ENCODE assay signal across 6 cellular contexts in the genomic region with DNA sequence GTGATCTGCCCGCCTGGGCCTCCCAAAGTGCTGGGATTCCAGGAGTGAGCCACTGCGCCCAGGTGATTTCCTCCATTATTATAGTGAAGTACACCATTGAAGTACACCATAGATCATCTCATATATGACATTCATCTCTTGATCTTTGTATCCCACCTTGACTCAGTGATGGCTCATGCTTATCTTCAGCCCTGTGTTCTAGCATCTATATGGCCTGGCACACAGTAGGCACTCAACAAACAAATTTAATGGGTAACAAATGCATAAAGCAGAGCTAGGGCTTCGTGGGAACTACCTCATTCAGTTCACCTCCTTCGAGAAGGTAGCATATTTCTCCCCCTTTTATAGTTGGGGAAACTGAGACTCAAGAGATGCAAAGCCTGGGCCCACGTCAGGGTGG. TPM values are rescaled to one million over a fixed set of nuclear protein-coding genes. Genes with fewer than 3 reads are reported as not detected.
DNase-seq lines count a peak whose midpoint lies in the region; ATAC-seq and TF ChIP-seq lines count a peak whose summit lies in the region.

No MANE protein-coding gene starts in this region.

- H3K36me3 Mint-ChIP-seq in stimulated activated memory B cell treated with anti-CD40 and anti-IgM and Interleukin-4, amounts not matched to agents 10 μg/mL and 1 μg/mL and 100 μg/mL, for 72 hours, result peaks cover 13% of the 10 kb centered on the region

- peaks cover 3% of the 10 kb centered on the region; the same call in 1 of the 2 replicates for H3K79me2 ChIP-seq in SK-N-SH (ENCODE audit: insufficient read depth)

- no peak for TF ChIP-seq POLR2A in lower leg skin (IDR thresholded peaks at IDR 0.05)

- peak overlapping the region; percentile 94; the same call in 1 of the 2 replicates for H2AFZ ChIP-seq in SK-N-SH (ENCODE audit: low read depth)

- H3K9me3 ChIP-seq in SK-N-SH (no peaks in the 10 kb centered on the region), endocrine pancreas (ENCODE audit: control insufficient read depth, low read length) (no peaks in the 10 kb centered on the region)

- H3K4me2 ChIP-seq in SK-N-SH, result peak overlapping the region; percentile 99

- H3K9me2 ChIP-seq in SK-N-SH, result no peaks in the 10 kb centered on the region

- no peak for TF ChIP-seq CTCF in SK-N-SH (IDR thresholded peaks at IDR 0.05)
- no peak for TF ChIP-seq CTCF in lower leg skin (IDR thresholded peaks at IDR 0.05)

- H3K4me3 ChIP-seq in SK-N-SH (ENCODE audit: low read depth in 2 of 2, low read length in 1 of 2) (peak overlapping the region; percentile 67 to 73), endocrine pancreas (ENCODE audit: control insufficient read depth, insufficient read depth, low read length) (peak overlapping the region; percentile 40), lower leg skin (ENCODE audit: low read depth, poor library complexity, severe bottlenecking) (no peak overlapping the region)

- H3K27ac Mint-ChIP-seq in stimulated activated memory B cell treated with anti-CD40 and anti-IgM and Interleukin-4, amounts not matched to agents 10 μg/mL and 1 μg/mL and 100 μg/mL, for 72 hours, result peak overlapping the region; percentile 92

- H3K27ac ChIP-seq in SK-N-SH (ENCODE audit: low read depth in 2 of 2, low read length in 1 of 2), result no peak overlapping the region; a peak in 2 of 4 replicates

- ATAC-seq in SK-N-SH treated with all-trans-retinoic acid at 6 μM for 48 hours (no peak), HG03045 (IDR thresholded peaks at IDR 0.05; ENCODE audit: unreplicated experiment) (no peak)
- ATAC-seq in stimulated activated memory B cell treated with anti-CD40 and anti-IgM and Interleukin-4, amounts not matched to agents 10 μg/mL and 1 μg/mL and 100 μg/mL, for 72 hours, result no peak

- WGBS in SK-N-SH (ENCODE audit: low lambda C conversion rate), result 65% methylated on average over 5 of the region's 5 CpGs
- WGBS in lower leg skin, 2 donors, result 69 to 75% methylated on average over 5 of the region's 5 CpGs

- peak overlapping the region; percentile 68 for H3K4me3 Mint-ChIP-seq in stimulated activated memory B cell treated with anti-CD40 and anti-IgM and Interleukin-4, amounts not matched to agents 10 μg/mL and 1 μg/mL and 100 μg/mL, for 72 hours

- H3F3A ChIP-seq in SK-N-SH (replicated peaks; ENCODE audit: insufficient read depth), result peaks cover 21% of the 10 kb centered on the region

- H3K36me3 ChIP-seq in SK-N-SH (replicated peaks in 1 of 2; ENCODE audit: control insufficient read depth in 1 of 2, insufficient read depth in 2 of 2, low read length in 1 of 2) (peaks cover 0 to 13% of the 10 kb centered on the region in 2 experiments), endocrine pancreas (ENCODE audit: control insufficient read depth, insufficient read depth, low read length) (peaks cover 2% of the 10 kb centered on the region)

- intact Hi-C loops in lower leg skin (cut with DNase I; ENCODE audit: low total_unique reads), result no loop called here

- no peak for TF ChIP-seq EP300 in SK-N-SH (IDR thresholded peaks at IDR 0.05; ENCODE audit: borderline replicate concordance in 1 of 2, low read depth in 1 of 2, low read length in 1 of 2)

- H3K27me3 ChIP-seq in SK-N-SH (ENCODE audit: insufficient read depth) (no peaks in the 10 kb centered on the region), endocrine pancreas (ENCODE audit: control insufficient read depth, insufficient read depth, low read length) (no peaks in the 10 kb centered on the region)

- H4K20me1 ChIP-seq in SK-N-SH (ENCODE audit: insufficient read depth), result no peaks in the 10 kb centered on the region

- DNase-seq in SK-N-SH, result no peak
- no peak for DNase-seq in lower leg skin (ENCODE audit: low spot score in 2 of 2)

- CTCF ChIA-PET in SK-N-SH (lab: Yijun Ruan, JAX), result interaction anchor here (1.1 to 18.3 kb wide), 10 partner anchors 13 to 375 kb away, joined by 3 to 246 read pairs (median 8); a partner anchor contains a TSS

- H3K4me1 Mint-ChIP-seq in stimulated activated memory B cell treated with anti-CD40 and anti-IgM and Interleukin-4, amounts not matched to agents 10 μg/mL and 1 μg/mL and 100 μg/mL, for 72 hours, result peaks cover 62% of the 10 kb centered on the region

- no peak for TF ChIP-seq RAD21 in SK-N-SH (IDR thresholded peaks at IDR 0.05; ENCODE audit: low read length)

- H3K9me3 Mint-ChIP-seq in stimulated activated memory B cell treated with anti-CD40 and anti-IgM and Interleukin-4, amounts not matched to agents 10 μg/mL and 1 μg/mL and 100 μg/mL, for 72 hours, result no peaks in the 10 kb centered on the region

- H3K9ac ChIP-seq in SK-N-SH, result peak overlapping the region; percentile 75; the same call in 1 of the 2 replicates
- peak overlapping the region; percentile 54 for H3K9ac ChIP-seq in endocrine pancreas (ENCODE audit: control insufficient read depth, insufficient read depth, low read length)

- POLR2A ChIA-PET in SK-N-SH (lab: Yijun Ruan, JAX), result interaction anchor here (1.0 to 1.1 kb wide), 2 partner anchors 9 to 103 kb away, joined by 3 to 4 read pairs; a partner anchor contains a TSS

- H3K4me1 ChIP-seq in SK-N-SH (ENCODE audit: control insufficient read depth in 1 of 2, insufficient read depth in 2 of 2, low read depth in 1 of 2, low read length in 1 of 2) (peaks cover 10 to 35% of the 10 kb centered on the region in 2 experiments; a peak in 2 of 4 replicates), endocrine pancreas (ENCODE audit: control insufficient read depth, insufficient read depth, low read length) (no peaks in the 10 kb centered on the region)

- H3K27me3 Mint-ChIP-seq in stimulated activated memory B cell treated with anti-CD40 and anti-IgM and Interleukin-4, amounts not matched to agents 10 μg/mL and 1 μg/mL and 100 μg/mL, for 72 hours, result no peaks in the 10 kb centered on the region

TF ChIP-seq in SK-N-SH, 30 proteins besides CTCF, POLR2A, EP300 and RAD21 (continues in another document):
- no peak for TF ChIP-seq FOXJ3 (CRISPR knock-in tag; IDR thresholded peaks at IDR 0.05)
- TF ChIP-seq, protein P1, sequence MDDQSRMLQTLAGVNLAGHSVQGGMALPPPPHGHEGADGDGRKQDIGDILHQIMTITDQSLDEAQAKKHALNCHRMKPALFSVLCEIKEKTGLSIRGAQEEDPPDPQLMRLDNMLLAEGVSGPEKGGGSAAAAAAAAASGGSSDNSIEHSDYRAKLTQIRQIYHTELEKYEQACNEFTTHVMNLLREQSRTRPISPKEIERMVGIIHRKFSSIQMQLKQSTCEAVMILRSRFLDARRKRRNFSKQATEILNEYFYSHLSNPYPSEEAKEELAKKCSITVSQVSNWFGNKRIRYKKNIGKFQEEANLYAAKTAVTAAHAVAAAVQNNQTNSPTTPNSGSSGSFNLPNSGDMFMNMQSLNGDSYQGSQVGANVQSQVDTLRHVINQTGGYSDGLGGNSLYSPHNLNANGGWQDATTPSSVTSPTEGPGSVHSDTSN (IDR thresholded peaks at IDR 0.05), result no peak
- TF ChIP-seq SIN3A (IDR thresholded peaks at IDR 0.05; ENCODE audit: borderline replicate concordance, low read depth, low read length), result no peak
- TF ChIP-seq ELF1 (IDR thresholded peaks at IDR 0.05), result no peak
- no peak for TF ChIP-seq TEAD4 (IDR thresholded peaks at IDR 0.05; ENCODE audit: borderline replicate concordance, insufficient read depth)
- TF ChIP-seq, protein P2, sequence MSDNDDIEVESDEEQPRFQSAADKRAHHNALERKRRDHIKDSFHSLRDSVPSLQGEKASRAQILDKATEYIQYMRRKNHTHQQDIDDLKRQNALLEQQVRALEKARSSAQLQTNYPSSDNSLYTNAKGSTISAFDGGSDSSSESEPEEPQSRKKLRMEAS (IDR thresholded peaks at IDR 0.05; ENCODE audit: low read depth), result no peak
- no peak for TF ChIP-seq YY1 (IDR thresholded peaks at IDR 0.05; ENCODE audit: low read depth)

TF ChIP-seq in SK-N-SH treated with all-trans-retinoic acid at 6 μM for 48 hours, 23 proteins besides CTCF, POLR2A, EP300 and RAD21:
- TF ChIP-seq, protein P3, sequence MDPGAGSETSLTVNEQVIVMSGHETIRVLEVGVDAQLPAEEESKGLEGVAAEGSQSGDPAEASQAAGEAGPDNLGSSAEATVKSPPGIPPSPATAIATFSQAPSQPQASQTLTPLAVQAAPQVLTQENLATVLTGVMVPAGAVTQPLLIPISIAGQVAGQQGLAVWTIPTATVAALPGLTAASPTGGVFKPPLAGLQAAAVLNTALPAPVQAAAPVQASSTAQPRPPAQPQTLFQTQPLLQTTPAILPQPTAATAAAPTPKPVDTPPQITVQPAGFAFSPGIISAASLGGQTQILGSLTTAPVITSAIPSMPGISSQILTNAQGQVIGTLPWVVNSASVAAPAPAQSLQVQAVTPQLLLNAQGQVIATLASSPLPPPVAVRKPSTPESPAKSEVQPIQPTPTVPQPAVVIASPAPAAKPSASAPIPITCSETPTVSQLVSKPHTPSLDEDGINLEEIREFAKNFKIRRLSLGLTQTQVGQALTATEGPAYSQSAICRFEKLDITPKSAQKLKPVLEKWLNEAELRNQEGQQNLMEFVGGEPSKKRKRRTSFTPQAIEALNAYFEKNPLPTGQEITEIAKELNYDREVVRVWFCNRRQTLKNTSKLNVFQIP (CRISPR knock-in tag; IDR thresholded peaks at IDR 0.05; ENCODE audit: borderline replicate concordance, low read depth), result no peak
- no peak for TF ChIP-seq CSDC2 (CRISPR knock-in tag; IDR thresholded peaks at IDR 0.05)
- TF ChIP-seq OSR1 (CRISPR knock-in tag; IDR thresholded peaks at IDR 0.05), result no peak
- TF ChIP-seq PPARA (CRISPR knock-in tag; IDR thresholded peaks at IDR 0.05; ENCODE audit: borderline replicate concordance), result no peak

RNA-seq across cellular contexts. Expression of a gene that starts 1.0 kb away (rescaled TPM):
- polyA plus RNA-seq in SK-N-SH (2012; rRNA removed), result 19.5 and 21.0 TPM in 2 replicates
- polyA plus RNA-seq in SK-N-SH (2012; cell fraction: cytosol; rRNA removed), result 8.6 and 12.2 TPM in 2 replicates
- 52.0 and 82.9 TPM in 2 replicates for polyA plus RNA-seq in SK-N-SH (2012; cell fraction: nucleus; rRNA removed)
- total RNA-seq in lower leg skin, result 10 to 100 TPM; 14.5 to 21.2 (median 17.5) TPM

RNA-seq across cellular contexts. Expression of a gene that starts 1.0 kb away (rescaled TPM):
- 4.3 and 5.1 TPM in 2 replicates for polyA plus RNA-seq in SK-N-SH (2012; rRNA removed)
- 2.0 and 3.9 TPM in 2 replicates for polyA plus RNA-seq in SK-N-SH (2012; cell fraction: cytosol; rRNA removed)
- polyA plus RNA-seq in SK-N-SH (2012; cell fraction: nucleus; rRNA removed), result 13.7 and 16.4 TPM in 2 replicates
- total RNA-seq in lower leg skin, result 10 to 100 TPM in 1 of 4 donors, 1 to 10 TPM in 3; 2.2 to 10.4 (median 7.2) TPM

RNA-seq across cellular contexts. Expression of a gene that starts 4.8 kb away (rescaled TPM):
- 5.7 and 9.0 TPM in 2 replicates for polyA plus RNA-seq in SK-N-SH (2012; rRNA removed)
- 4.1 and 6.2 TPM in 2 replicates for polyA plus RNA-seq in SK-N-SH (2012; cell fraction: cytosol; rRNA removed)
- polyA plus RNA-seq in SK-N-SH (2012; cell fraction: nucleus; rRNA removed), result 3.3 and 3.4 TPM in 2 replicates
- 1 to 10 TPM; 2.1 to 3.5 (median 2.4) TPM for total RNA-seq in lower leg skin

RNA-seq across cellular contexts. Expression of a gene that starts 5.5 kb away (rescaled TPM):
- 31.3 and 37.8 TPM in 2 replicates for polyA plus RNA-seq in SK-N-SH (2012; rRNA removed)
- 12.3 and 19.7 TPM in 2 replicates for polyA plus RNA-seq in SK-N-SH (2012; cell fraction: cytosol; rRNA removed)
- 79.0 and 110 TPM in 2 replicates for polyA plus RNA-seq in SK-N-SH (2012; cell fraction: nucleus; rRNA removed)
- 10 to 100 TPM; 18.7 to 31.1 (median 23.4) TPM for total RNA-seq in lower leg skin

RNA-seq across cellular contexts. Expression of a gene that starts 20.7 kb away (rescaled TPM):
- polyA plus RNA-seq in SK-N-SH (2012; rRNA removed), result 4.4 and 4.9 TPM in 2 replicates
- 0.66 and 0.98 TPM in 2 replicates for polyA plus RNA-seq in SK-N-SH (2012; cell fraction: cytosol; rRNA removed)
- polyA plus RNA-seq in SK-N-SH (2012; cell fraction: nucleus; rRNA removed), result 30.1 and 51.0 TPM in 2 replicates
- total RNA-seq in lower leg skin, result 1 to 10 TPM in 2 of 4 donors, under 1 TPM in 2; 0.91 to 4.7 (median 1.9) TPM
